ENCODE assay signal across 7 cellular contexts in genomic region chr7:106064836-106065559, GRCh38. TPM values are rescaled to one million over a fixed set of nuclear protein-coding genes. Genes with fewer than 3 reads are reported as not detected.
DNase-seq lines count a peak whose midpoint lies in the region; ATAC-seq and TF ChIP-seq lines count a peak whose summit lies in the region.

No MANE protein-coding gene starts in this region.

- peaks cover 32% of the 10 kb centered on the region for H3K4me1 Mint-ChIP-seq in HFFc6 (ENCODE audit: low read depth)
- peaks cover 64% of the 10 kb centered on the region for H3K4me1 Mint-ChIP-seq in nephron

- H3K27me3 Mint-ChIP-seq in HFFc6 (ENCODE audit: insufficient read depth) (no peaks in the 10 kb centered on the region; the same call in 1 of the 2 replicates), nephron (ENCODE audit: low read depth) (peaks cover 16% of the 10 kb centered on the region)

- no peaks in the 10 kb centered on the region for H3K36me3 Mint-ChIP-seq in HFFc6 (ENCODE audit: low read depth)
- H3K36me3 Mint-ChIP-seq in nephron (ENCODE audit: low read depth) = peaks cover 4% of the 10 kb centered on the region

- ATAC-seq in GM21390 (IDR thresholded peaks at IDR 0.05; ENCODE audit: unreplicated experiment) (no peak), GM21381 (IDR thresholded peaks at IDR 0.05; ENCODE audit: unreplicated experiment) (no peak)

- H3K9me3 Mint-ChIP-seq in HFFc6 (no peaks in the 10 kb centered on the region; the same call in 1 of the 2 replicates), nephron (peaks cover 4% of the 10 kb centered on the region)

- TF ChIP-seq CTCF in HFFc6 (IDR thresholded peaks at IDR 0.05) (no peak; the same call in 1 of the 2 replicates), RWPE1 (conservative IDR thresholded peaks at IDR 0.05; ENCODE audit: low read depth) (no peak), nephron (IDR thresholded peaks at IDR 0.05; ENCODE audit: unreplicated experiment in 3 of 3) (no peak), GM13976 (IDR thresholded peaks at IDR 0.05; ENCODE audit: borderline replicate concordance, control extremely low read depth, extremely low read depth, insufficient read depth, missing control alignments) (no peak)

- H3K27ac Mint-ChIP-seq in HFFc6 (peak overlapping the region; percentile 87), nephron (peak overlapping the region; percentile 86 to 94 (median 89))

- peak overlapping the region; percentile 99 for H3K27ac ChIP-seq in RWPE1

- in situ Hi-C loops in GM13976 (cut with MboI; ENCODE audit: low sequenced_read_pairs, unreplicated experiment) = loop anchor here (25.0 kb wide), 1 partner anchor 397 kb away; no protein-coding TSS in a partner anchor

- H3K4me3 Mint-ChIP-seq in HFFc6 (peak overlapping the region; percentile 85), nephron (peak overlapping the region; percentile 53 to 59 (median 56))

- CTCF ChIA-PET in RWPE1 (lab: Yijun Ruan, JAX) = interaction anchor here (0.6 to 1.0 kb wide), 2 partner anchors 8 to 1061 kb away, joined by 4 to 8 read pairs; no protein-coding TSS in a partner anchor

- peak; percentile 96 for DNase-seq in HFFc6
- DNase-seq in RWPE1 (ENCODE audit: low spot score) = peak; percentile 97
- DNase-seq in fibroblast of gingiva (ENCODE audit: low read depth) = peak; percentile 96
- DNase-seq in GM13976 (ENCODE audit: low spot score) = no peak

- POLR2A ChIA-PET in RWPE1 (lab: Yijun Ruan, JAX; ENCODE audit: low non-redundant PET) = no interaction called here

RNA-seq across cellular contexts. Expression of gene SYPL1, which starts 47.1 kb away (rescaled TPM):
- 10 to 100 TPM; 66.5 to 84.0 (median 74.6) TPM for total RNA-seq in HFFc6 (2021; fragmentation: NEBNext Ultra II Directional; extraction: Animal tissue kit (Norgen Biotek cat#: 25700))
